ENCODE assay signal across 13 cellular contexts in the genomic region with DNA sequence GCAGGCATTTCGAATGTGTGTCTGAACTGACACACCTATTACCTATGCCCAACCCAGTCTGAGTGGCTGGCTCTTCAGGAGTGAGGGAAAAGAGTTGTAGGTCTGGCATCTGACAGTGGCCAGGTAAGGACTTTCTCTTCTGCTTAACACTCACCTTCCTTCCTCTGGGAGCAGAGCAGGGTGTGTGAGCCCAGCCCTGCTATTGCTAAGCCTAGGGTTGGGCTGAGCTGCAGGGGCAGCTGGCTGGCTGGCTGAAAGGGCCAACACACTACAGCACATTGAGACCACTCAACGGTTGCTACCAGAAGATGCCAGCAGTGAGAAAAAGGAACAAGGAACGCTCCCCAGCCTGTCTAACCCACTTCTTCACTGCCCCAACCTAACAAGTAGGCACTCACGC.
A peak's percentile ranks its signal among the peaks of the same experiment; 100 is the strongest.
DNase-seq lines count a peak whose midpoint lies in the region; ATAC-seq and TF ChIP-seq lines count a peak whose summit lies in the region.
"Had no signal": no experiment of that assay in that cellular context is flagged by ENCODE, and none has a peak within 500 bp of the region (broad histone marks: within the 10 kb centered on the region; RNA-seq: fewer than 3 reads in every experiment).

No MANE protein-coding gene starts in this region.

- H3K9me3 ChIP-seq in H9 (ENCODE audit: control insufficient read depth, low read depth, low read length): no peaks in the 10 kb centered on the region
- H3K9me3 ChIP-seq in endodermal cell (ENCODE audit: control insufficient read depth, low read length): no peaks in the 10 kb centered on the region
- H3K9me3 ChIP-seq in gastrocnemius medialis: no peaks in the 10 kb centered on the region
- no peaks in the 10 kb centered on the region for H3K9me3 ChIP-seq in ascending aorta
- H3K9me3 ChIP-seq: testis had no signal

- no peak overlapping the region for H4K91ac ChIP-seq in H9 (ENCODE audit: insufficient read length, low read depth, low read length)

- TF ChIP-seq POLR2A in NB4 (IDR thresholded peaks at IDR 0.05; ENCODE audit: extremely low read depth, insufficient read length): no peak
- TF ChIP-seq POLR2A in gastrocnemius medialis (IDR thresholded peaks at IDR 0.05): no peak

- H3K9ac ChIP-seq in H9 (ENCODE audit: extremely low read depth, insufficient read length, low read length) (no peak overlapping the region), endodermal cell (ENCODE audit: extremely low read depth, low read length, poor library complexity, severe bottlenecking) (no peak overlapping the region), mesendoderm (ENCODE audit: low read length) (no peak overlapping the region)

- H3K27me3 Mint-ChIP-seq in H9 (ENCODE audit: low read depth) (no peaks in the 10 kb centered on the region; the same call in 1 of the 2 replicates), endodermal cell (ENCODE audit: insufficient read depth) (no peaks in the 10 kb centered on the region)
- H3K27me3 Mint-ChIP-seq: activated B cell treated with CpG ODN at 0.5 μM for 24 hours; CD4-positive, alpha-beta T cell had no signal

- WGBS in H9 (ENCODE audit: extremely low coverage, insufficient read length, low lambda C conversion rate): no CpG with 5 or more reads among the region's 4 CpGs
- 71 to 73% methylated on average over 2 to 3 of the region's 4 CpGs for WGBS in endodermal cell (ENCODE audit: insufficient coverage in 1 of 2, insufficient read length in 1 of 2), 2 experiments
- no CpG with 5 or more reads among the region's 4 CpGs for WGBS in mesendoderm (ENCODE audit: extremely low coverage, insufficient coverage, low lambda C conversion rate)

- H3K56ac ChIP-seq in H9 (ENCODE audit: insufficient read length, low read depth, low read length) (no peak overlapping the region), mesendoderm (ENCODE audit: low read length) (no peak overlapping the region)

- DNase-seq in H9 (peak; percentile 79), NB4 (ENCODE audit: low read depth) (peak; percentile 20), endodermal cell (peak; percentile 86), mesendoderm (peak; percentile 90), gastrocnemius medialis (no peak), ascending aorta (ENCODE audit: low spot score in 2 of 2) (no peak), SHP77 treated with DMSO at 0.1 percent for 48 hours (lab: John Stamatoyannopoulos, UW) (no peak)
- DNase-seq: activated B cell treated with CpG ODN at 0.5 μM for 24 hours; activated T-cell treated with anti-CD3 and anti-CD28 coated beads for 4 hours; CD4-positive, alpha-beta T cell; NCI-H2227 treated with DMSO at 0.1 percent for 48 hours; spleen; testis had no signal

- H3T11ph ChIP-seq in H9 (ENCODE audit: low read length): no peak overlapping the region

- no peak overlapping the region for H3K18ac ChIP-seq in H9 (ENCODE audit: insufficient read length, low read depth, low read length)
- no peak overlapping the region for H3K18ac ChIP-seq in mesendoderm (ENCODE audit: low read length)

- H3K4me2 ChIP-seq in H9 (ENCODE audit: insufficient read depth, insufficient read length, low read length): no peak overlapping the region
- H3K4me2 ChIP-seq in mesendoderm (ENCODE audit: low read length): no peak overlapping the region

- H3K23me2 ChIP-seq in H9 (ENCODE audit: insufficient read length, low read depth, low read length, poor library complexity, severe bottlenecking): no peaks in the 10 kb centered on the region

- H4K5ac ChIP-seq in H9 (ENCODE audit: insufficient read length, low read depth, low read length): no peak overlapping the region
- no peak overlapping the region for H4K5ac ChIP-seq in mesendoderm (ENCODE audit: low read length)

- no peak overlapping the region for H2BK15ac ChIP-seq in H9 (ENCODE audit: low read depth, low read length)
- no peak overlapping the region for H2BK15ac ChIP-seq in mesendoderm (replicated peaks; ENCODE audit: low read depth)

- H3K14ac ChIP-seq in H9 (ENCODE audit: insufficient read depth, low read length): no peak overlapping the region

- H3K9me3 Mint-ChIP-seq in H9 (peaks cover 5% of the 10 kb centered on the region in 2 experiments; a peak in 4 of 5 replicates), endodermal cell (peaks cover 2% of the 10 kb centered on the region)
- H3K9me3 Mint-ChIP-seq: activated B cell treated with CpG ODN at 0.5 μM for 24 hours; CD4-positive, alpha-beta T cell had no signal

- H3K79me2 ChIP-seq in H9 (ENCODE audit: insufficient read depth, low read length) (no peaks in the 10 kb centered on the region), mesendoderm (ENCODE audit: control insufficient read depth, insufficient read depth, low read length) (no peaks in the 10 kb centered on the region)

- H3K4ac ChIP-seq in H9 (ENCODE audit: low read depth, low read length): no peak overlapping the region
- H3K4ac ChIP-seq in mesendoderm (ENCODE audit: low read depth, low read length): no peak overlapping the region

- H3K27ac ChIP-seq in H9 (ENCODE audit: insufficient read length, low read depth, low read length) (no peak overlapping the region), endodermal cell (ENCODE audit: low read depth, low read length) (no peak overlapping the region), mesendoderm (ENCODE audit: low read depth, low read length) (no peak overlapping the region), gastrocnemius medialis (no peak overlapping the region), ascending aorta (no peak overlapping the region)
- H3K27ac ChIP-seq: spleen, testis had no signal

- H2BK120ac ChIP-seq in H9 (ENCODE audit: low read depth, low read length, poor library complexity, severe bottlenecking): no peak overlapping the region
- H2BK120ac ChIP-seq in mesendoderm (ENCODE audit: low read depth, low read length): no peak overlapping the region

- H3K4me1 Mint-ChIP-seq in H9 (peaks cover 9 to 26% of the 10 kb centered on the region in 2 experiments), endodermal cell (peaks cover 13% of the 10 kb centered on the region)

- no peak overlapping the region for H2BK12ac ChIP-seq in H9 (ENCODE audit: insufficient read length, low read depth, low read length)

- H3K4me3 ChIP-seq in NB4 (ENCODE audit: low read depth, low read length) (no peak overlapping the region), endodermal cell (ENCODE audit: low read length) (no peak overlapping the region), mesendoderm (ENCODE audit: low read length) (no peak overlapping the region), gastrocnemius medialis (no peak overlapping the region), ascending aorta (no peak overlapping the region)
- H3K4me3 ChIP-seq: spleen, testis had no signal

- H3K27ac Mint-ChIP-seq in H9: peak overlapping the region in 1 of 3 experiments; percentile 73; a peak in 1 of 7 replicates
- peak overlapping the region; percentile 64 for H3K27ac Mint-ChIP-seq in endodermal cell
- H3K27ac Mint-ChIP-seq: activated B cell treated with CpG ODN at 0.5 μM for 24 hours; CD4-positive, alpha-beta T cell had no signal

- H2BK5ac ChIP-seq in H9 (ENCODE audit: insufficient read length, low read length) (no peak overlapping the region), mesendoderm (ENCODE audit: low read length) (no peak overlapping the region)

- intact Hi-C loops in gastrocnemius medialis (cut with DNase I; ENCODE audit: low total_unique reads): no loop called here
- intact Hi-C loops in ascending aorta (cut with DNase I): no loop called here

- H4K8ac ChIP-seq in H9 (replicated peaks; ENCODE audit: insufficient read length, low read depth, low read length) (no peak overlapping the region), mesendoderm (ENCODE audit: low read depth, low read length) (no peak overlapping the region)

- H3K36me3 ChIP-seq in endodermal cell (ENCODE audit: control insufficient read depth, insufficient read depth, low read length): no peaks in the 10 kb centered on the region
- H3K36me3 ChIP-seq in mesendoderm (ENCODE audit: control insufficient read depth, insufficient read depth, low read length): no peaks in the 10 kb centered on the region
- peaks cover 0 to 12% of the 10 kb centered on the region in 2 donors for H3K36me3 ChIP-seq in gastrocnemius medialis
- no peaks in the 10 kb centered on the region for H3K36me3 ChIP-seq in ascending aorta

- ATAC-seq in gastrocnemius medialis: no peak

- H4K20me1 ChIP-seq in H9 (ENCODE audit: control insufficient read depth, insufficient read depth, insufficient read length): no peaks in the 10 kb centered on the region

- H3K4me3 Mint-ChIP-seq in H9 (no peak overlapping the region), endodermal cell (no peak overlapping the region)
- H3K4me3 Mint-ChIP-seq: activated B cell treated with CpG ODN at 0.5 μM for 24 hours; CD4-positive, alpha-beta T cell had no signal

- H2BK20ac ChIP-seq in H9 (ENCODE audit: low read depth, low read length, poor library complexity, severe bottlenecking): no peak overlapping the region

- H2AK5ac ChIP-seq in H9 (ENCODE audit: insufficient read length, low read length) (no peak overlapping the region), mesendoderm (ENCODE audit: low read length) (no peak overlapping the region)

- peaks cover 0 to 4% (median 1%) of the 10 kb centered on the region in 3 experiments; a peak in 4 of 7 replicates for H3K36me3 Mint-ChIP-seq in H9 (ENCODE audit: insufficient read depth in 1 of 3, low read depth in 3 of 3)
- no peaks in the 10 kb centered on the region for H3K36me3 Mint-ChIP-seq in endodermal cell (ENCODE audit: low read depth)

- no peak overlapping the region for H2AFZ ChIP-seq in H9 (ENCODE audit: low read length)

- H3K79me1 ChIP-seq in H9 (ENCODE audit: insufficient read depth, low read depth, low read length, poor library complexity, severe bottlenecking): no peaks in the 10 kb centered on the region
- H3K79me1 ChIP-seq in mesendoderm (ENCODE audit: low read length): no peaks in the 10 kb centered on the region

- TF ChIP-seq CTCF in H9 (conservative IDR thresholded peaks at IDR 0.05) (no peak; the same call in 2 of the 3 replicates), NB4 (IDR thresholded peaks at IDR 0.05; ENCODE audit: low read depth, low read length) (no peak), endodermal cell (conservative IDR thresholded peaks at IDR 0.05) (peak; percentile 29), gastrocnemius medialis (IDR thresholded peaks at IDR 0.05 in 4 of 5, conservative IDR thresholded peaks at IDR 0.05 in 1 of 5) (no peak), ascending aorta (IDR thresholded peaks at IDR 0.05) (no peak)

- H3K27me3 ChIP-seq in H9 (ENCODE audit: insufficient read depth, low read length) (no peaks in the 10 kb centered on the region), endodermal cell (ENCODE audit: control insufficient read depth, insufficient read depth, low read length, poor library complexity, severe bottlenecking) (no peaks in the 10 kb centered on the region), mesendoderm (ENCODE audit: insufficient read depth, low read length, poor library complexity) (no peaks in the 10 kb centered on the region), gastrocnemius medialis (no peaks in the 10 kb centered on the region), ascending aorta (no peaks in the 10 kb centered on the region)
- H3K27me3 ChIP-seq: spleen, testis had no signal

- H3K23ac ChIP-seq in H9 (ENCODE audit: insufficient read length, low read depth, low read length) (no peak overlapping the region), mesendoderm (ENCODE audit: low read length) (no peak overlapping the region)

- H3K4me1 ChIP-seq in H9 (ENCODE audit: insufficient read depth, low read length): peaks cover 2% of the 10 kb centered on the region; the same call in 1 of the 2 replicates
- no peaks in the 10 kb centered on the region for H3K4me1 ChIP-seq in endodermal cell (ENCODE audit: control insufficient read depth, insufficient read depth, low read length)
- H3K4me1 ChIP-seq in mesendoderm (ENCODE audit: control insufficient read depth, low read depth, low read length): peaks cover 1% of the 10 kb centered on the region
- H3K4me1 ChIP-seq in gastrocnemius medialis: no peaks in the 10 kb centered on the region
- H3K4me1 ChIP-seq in ascending aorta: no peaks in the 10 kb centered on the region
- H3K4me1 ChIP-seq: spleen, testis had no signal

- in situ Hi-C loops in gastrocnemius medialis (cut with MboI; ENCODE audit: low sequenced_read_pairs in 4 of 4): no loop called here

Comparison
In these comparisons a context has a peak if more than half of its experiments do, and no peak if none do; other contexts are left out.
1. DNase-seq: peak in H9 (single experiment), NB4 (single experiment), endodermal cell (single experiment) and mesendoderm (single experiment); none in gastrocnemius medialis (0 of 2), ascending aorta (0 of 2) and SHP77 treated with DMSO at 0.1 percent for 48 hours (single experiment).